In genomic region chr11:57546869-57547518, GRCh38 we compare ENCODE assay signal across 9 cellular contexts. TPM values are rescaled to one million over a fixed set of nuclear protein-coding genes. Genes with fewer than 3 reads are reported as not detected.
A peak's percentile ranks its signal among the peaks of the same experiment; 100 is the strongest.
DNase-seq lines count a peak whose midpoint lies in the region; ATAC-seq and TF ChIP-seq lines count a peak whose summit lies in the region.
"Had no signal": no experiment of that assay in that cellular context is flagged by ENCODE, and none has a peak within 500 bp of the region (broad histone marks: within the 10 kb centered on the region; RNA-seq: fewer than 3 reads in every experiment).

No MANE protein-coding gene starts in this region.

- H3K27me3 ChIP-seq in psoas muscle (ENCODE audit: insufficient read depth in 3 of 3, low read length in 2 of 3): no peaks in the 10 kb centered on the region

- H3K4me1 ChIP-seq in psoas muscle: no peaks in the 10 kb centered on the region

- H3K9me3 ChIP-seq in psoas muscle: no peaks in the 10 kb centered on the region

- WGBS in psoas muscle, 3 donors: 63 to 66% (median 64%) methylated on average over 6 of the region's 6 CpGs

- DNase-seq in Caki2 (ENCODE audit: low read depth): peak; percentile 12
- peak; percentile 20 for DNase-seq in astrocyte of the spinal cord (ENCODE audit: low read depth, low spot score)
- no peak for DNase-seq in psoas muscle
- no peak for DNase-seq in occipital lobe (lab: John Stamatoyannopoulos, UW)
- no peak for DNase-seq in NCI-H2171 (lab: John Stamatoyannopoulos, UW)
- DNase-seq in NCI-H345 (lab: John Stamatoyannopoulos, UW): no peak

- peak; percentile 66 for ATAC-seq in GM19372 (IDR thresholded peaks at IDR 0.05; ENCODE audit: low read depth, unreplicated experiment)
- peak; percentile 48 for ATAC-seq in HG03571 (IDR thresholded peaks at IDR 0.05; ENCODE audit: unreplicated experiment)
- peak; percentile 54 to 72 (median 59) for ATAC-seq in psoas muscle

- no peak overlapping the region for H3K4me3 ChIP-seq in astrocyte of the spinal cord (ENCODE audit: low read depth, low read length)
- H3K4me3 ChIP-seq in psoas muscle: no peak overlapping the region

- in situ Hi-C loops in Caki2 (cut with HindIII; ENCODE audit: low pct_unique_long_range_greater_than_20kb, low sequenced_read_pairs): no loop called here
- in situ Hi-C loops in astrocyte of the spinal cord (cut with HindIII; ENCODE audit: low sequenced_read_pairs): no loop called here

- intact Hi-C loops in psoas muscle (cut with DNase I): no loop called here

- H3K36me3 ChIP-seq in psoas muscle (ENCODE audit: insufficient read depth in 1 of 2, low read depth in 1 of 2): peaks cover 2 to 21% of the 10 kb centered on the region in 2 donors

- H3K27ac ChIP-seq in psoas muscle: no peak overlapping the region

- TF ChIP-seq CTCF in astrocyte of the spinal cord (IDR thresholded peaks at IDR 0.05; ENCODE audit: low read depth, low read length): peak; percentile 19
- TF ChIP-seq CTCF in psoas muscle (IDR thresholded peaks at IDR 0.05): no peak

RNA-seq across cellular contexts. Expression of gene SMTNL1, which starts 9.6 kb away (rescaled TPM):
- total RNA-seq in Caki2 (2014; rRNA removed; shearing (Covaris generic); ENCODE audit: low replicate concordance): not detected in 2 replicates
- total RNA-seq in psoas muscle (100 to 1,000 TPM in 1 of 4 donors, 10 to 100 TPM in 2, 1 to 10 TPM in 1; 7.6 to 118 (median 36.9) TPM), occipital lobe (not detected)
- polyA plus RNA-seq in psoas muscle: 10 to 100 TPM in 2 of 3 donors, 1 to 10 TPM in 1; 6.7 to 19.7 (median 14.9) TPM
- polyA plus RNA-seq: urinary bladder had no signal

RNA-seq across cellular contexts. Expression of gene TIMM10, which starts 16.4 kb away (rescaled TPM):
- total RNA-seq in Caki2 (2014; rRNA removed; shearing (Covaris generic); ENCODE audit: low replicate concordance): 27.5 and 40.9 TPM in 2 replicates
- total RNA-seq in psoas muscle (10 to 100 TPM; 55.0 to 90.0 (median 73.0) TPM), occipital lobe (33.1 TPM)
- polyA plus RNA-seq in psoas muscle: 100 to 1,000 TPM in 2 of 3 donors, 10 to 100 TPM in 1; 97.7 to 149 (median 112) TPM

RNA-seq across cellular contexts. Expression of gene UBE2L6, which starts 20.5 kb away (rescaled TPM):
- 30.8 and 46.5 TPM in 2 replicates for total RNA-seq in Caki2 (2014; rRNA removed; shearing (Covaris generic); ENCODE audit: low replicate concordance)
- total RNA-seq in psoas muscle (10 to 100 TPM in 3 of 4 donors, 1 to 10 TPM in 1; 6.8 to 24.7 (median 12.3) TPM), occipital lobe (46.6 TPM)
- polyA plus RNA-seq in psoas muscle: 1 to 10 TPM; 5.3 to 9.9 (median 9.1) TPM

RNA-seq across cellular contexts. Expression of gene SLC43A1, which starts 31.5 kb away (rescaled TPM):
- not detected in 2 replicates for total RNA-seq in Caki2 (2014; rRNA removed; shearing (Covaris generic); ENCODE audit: low replicate concordance)
- total RNA-seq in psoas muscle: 10 to 100 TPM in 1 of 4 donors, 1 to 10 TPM in 3; 4.1 to 15.3 (median 7.1) TPM
- 10 to 100 TPM in 1 of 3 donors, 1 to 10 TPM in 2; 3.5 to 13.7 (median 7.5) TPM for polyA plus RNA-seq in psoas muscle
- total RNA-seq in occipital lobe: 0.94 TPM

RNA-seq across cellular contexts. Expression of gene SERPING1, which starts 50.5 kb away (rescaled TPM):
- total RNA-seq in Caki2 (2014; rRNA removed; shearing (Covaris generic); ENCODE audit: low replicate concordance): not detected in 2 replicates
- total RNA-seq in psoas muscle: 10 to 100 TPM; 65.1 to 97.3 (median 71.2) TPM
- polyA plus RNA-seq in psoas muscle: 10 to 100 TPM; 42.6 to 77.2 (median 62.3) TPM
- 9.0 TPM for total RNA-seq in occipital lobe

Comparison
In these comparisons a context has a peak if more than half of its experiments do, and no peak if none do; other contexts are left out.
1. DNase-seq: peak in Caki2 (single experiment) and astrocyte of the spinal cord (single experiment); none in psoas muscle (0 of 2), occipital lobe (single experiment), NCI-H2171 (single experiment) and NCI-H345 (single experiment).
2. Peak in every context shown above with its lines, with median percentiles within 50 percentile points of each other: ATAC-seq.